26 cellular contexts compared by ENCODE assay signal in genomic region chr20:24452498-24453133, GRCh38. TPM values are rescaled to one million over a fixed set of nuclear protein-coding genes. Genes with fewer than 3 reads are reported as not detected.
"Had no signal": no experiment of that assay in that cellular context is flagged by ENCODE, and none has a peak within 500 bp of the region (broad histone marks: within the 10 kb centered on the region; RNA-seq: fewer than 3 reads in every experiment).

No MANE protein-coding gene starts in this region.

- H2AFZ ChIP-seq: hepatocyte, parathyroid adenoma had no signal

- H3K36me3 Mint-ChIP-seq: activated naive CD8-positive, alpha-beta T cell had no signal

- H3K9me3 Mint-ChIP-seq: effector memory CD8-positive, alpha-beta T cell; stimulated activated naive CD8-positive, alpha-beta T cell treated with anti-CD3 and anti-CD28 coated beads, Interleukin-15, Interleukin-2, amounts not matched to agents 100 ng/mL and 50 ng/mL, for 24 hours had no signal

- DNase-seq: activated CD4-positive, alpha-beta T cell treated with anti-CD3 and anti-CD28 coated beads for 4 hours; activated CD4-positive, alpha-beta T cell treated with anti-CD3 and anti-CD28 coated beads, Interleukin-2, amount 50 U/mL, for 4 hours; activated effector memory CD4-positive, alpha-beta T cell treated with Interleukin-2 at 50 U/mL for 16 hours; activated naive CD4-positive, alpha-beta T cell treated with Interleukin-2 at 50 U/mL for 16 hours; activated T-cell treated with anti-CD3 and anti-CD28 coated beads for 4 hours; anterior cingulate cortex; cortex of kidney; effector memory CD8-positive, alpha-beta T cell; islet precursor cell; left ventricle myocardium inferior; mesendoderm; occipital lobe; right cardiac atrium; spleen; substantia nigra had no signal

- H3K27me3 ChIP-seq: hepatocyte had no signal

- H3K79me2 ChIP-seq: hepatocyte, parathyroid adenoma had no signal

- H3K9ac ChIP-seq: parathyroid adenoma had no signal

- H3K27me3 Mint-ChIP-seq: activated naive CD8-positive, alpha-beta T cell; stimulated activated naive CD8-positive, alpha-beta T cell treated with anti-CD3 and anti-CD28 coated beads, Interleukin-15, Interleukin-2, amounts not matched to agents 100 ng/mL and 50 ng/mL, for 24 hours had no signal

- H3K4me2 ChIP-seq: hepatocyte had no signal

- H3K27ac ChIP-seq: gastroesophageal sphincter, hepatocyte, left ventricle myocardium inferior, parathyroid adenoma, spleen, upper lobe of left lung had no signal

- H3K36me3 ChIP-seq: gastroesophageal sphincter, left ventricle myocardium inferior, spleen, upper lobe of left lung had no signal

- H3K4me3 Mint-ChIP-seq: activated naive CD8-positive, alpha-beta T cell; effector memory CD8-positive, alpha-beta T cell; stimulated activated naive CD8-positive, alpha-beta T cell treated with anti-CD3 and anti-CD28 coated beads, Interleukin-15, Interleukin-2, amounts not matched to agents 100 ng/mL and 50 ng/mL, for 24 hours had no signal

- ATAC-seq: effector memory CD8-positive, alpha-beta T cell; gastroesophageal sphincter; right cardiac atrium had no signal

- H3K4me3 ChIP-seq: gastroesophageal sphincter, hepatocyte, left ventricle myocardium inferior, lung, spleen, upper lobe of left lung had no signal

- H3K9me3 ChIP-seq: gastroesophageal sphincter, left ventricle myocardium inferior, spleen, upper lobe of left lung had no signal

- H3K4me1 ChIP-seq: gastroesophageal sphincter, left ventricle myocardium inferior, parathyroid adenoma, spleen, upper lobe of left lung had no signal

- H3K27ac Mint-ChIP-seq: activated naive CD8-positive, alpha-beta T cell; effector memory CD8-positive, alpha-beta T cell; stimulated activated naive CD8-positive, alpha-beta T cell treated with anti-CD3 and anti-CD28 coated beads, Interleukin-15, Interleukin-2, amounts not matched to agents 100 ng/mL and 50 ng/mL, for 24 hours had no signal

RNA-seq across cellular contexts. Expression of gene SYNDIG1, which starts 16.8 kb away (rescaled TPM):
- total RNA-seq: endothelial cell of umbilical vein; fibroblast of villous mesenchyme; pulmonary artery endothelial cell; T-helper 1 cell treated with Interleukin-12 subunit alpha and Interleukin-12 subunit beta and Interleukin-4 antibody, amounts not matched to agents 30 ng/mL and 1 ng/mL, for 36 hours had no signal
